In genomic region chr11:74949748-74950127, GRCh38 we compare ENCODE assay signal across 8 cellular contexts. TPM values are rescaled to one million over a fixed set of nuclear protein-coding genes. Genes with fewer than 3 reads are reported as not detected.
A peak's percentile ranks its signal among the peaks of the same experiment; 100 is the strongest.
DNase-seq lines count a peak whose midpoint lies in the region; ATAC-seq, FAIRE-seq and TF ChIP-seq lines count a peak whose summit lies in the region.

No MANE protein-coding gene starts in this region.

- intact Hi-C loops in right cardiac atrium (cut with DNase I) = no loop called here

- H3K36me3 Mint-ChIP-seq in WTC11 = peaks cover 11% of the 10 kb centered on the region; the same call in 1 of the 2 replicates

- 1% methylated on average over 6 of the region's 6 CpGs for WGBS in right cardiac atrium
- WGBS in small intestine, 3 donors = 0 to 1% (median 1%) methylated on average over 6 of the region's 6 CpGs

- peaks cover 0 to 3% of the 10 kb centered on the region in 2 donors for H3K36me3 ChIP-seq in small intestine (ENCODE audit: control insufficient read depth in 2 of 2, insufficient read depth in 2 of 2, low read length in 2 of 2)

- H3K9me3 Mint-ChIP-seq in WTC11 = no peaks in the 10 kb centered on the region

- no peak for ATAC-seq in WTC11
- no peak for ATAC-seq in right cardiac atrium
- ATAC-seq in GM19023 (IDR thresholded peaks at IDR 0.05; ENCODE audit: unreplicated experiment) = no peak
- ATAC-seq in HG02588 (IDR thresholded peaks at IDR 0.05; ENCODE audit: unreplicated experiment) = no peak

- POLR2A ChIA-PET in WTC11 (lab: Charles Lee) = interaction anchor here (2.0 kb wide), 1 partner anchor 39 kb away, joined by 8 read pairs; the partner anchor contains the start of gene NEU3

- peak overlapping the region; percentile 99 for H3K4me3 Mint-ChIP-seq in WTC11

- peak overlapping the region; percentile 98 for H3K27ac Mint-ChIP-seq in WTC11

- H3K4me1 ChIP-seq in right cardiac atrium (ENCODE audit: control insufficient read depth, insufficient read depth, low read length) (peaks cover 4% of the 10 kb centered on the region), small intestine (ENCODE audit: control insufficient read depth in 2 of 2, insufficient read depth in 1 of 2, low read depth in 1 of 2, low read length in 1 of 2) (peaks cover 9 to 14% of the 10 kb centered on the region in 2 donors)

- CTCF ChIA-PET in WTC11 (lab: Charles Lee) = interaction anchor here (1.6 kb wide), 1 partner anchor 20 kb away, joined by 7 read pairs; no protein-coding TSS in a partner anchor

- no peak for FAIRE-seq in small intestine (lab: Jason Lieb, UNC)

- H3K9me3 ChIP-seq in right cardiac atrium (ENCODE audit: control insufficient read depth, low read length) = no peaks in the 10 kb centered on the region
- H3K9me3 ChIP-seq in small intestine (ENCODE audit: control insufficient read depth, low read depth) = no peaks in the 10 kb centered on the region

- peaks cover 17% of the 10 kb centered on the region for H3K4me1 Mint-ChIP-seq in WTC11

- H3K4me3 ChIP-seq in right cardiac atrium (ENCODE audit: low read length) (peak overlapping the region; percentile 97), small intestine (ENCODE audit: low read depth in 1 of 2, low read length in 2 of 2) (peak overlapping the region; percentile 63 to 99)

- H3K27me3 ChIP-seq in right cardiac atrium (ENCODE audit: control insufficient read depth, insufficient read depth) = no peaks in the 10 kb centered on the region
- H3K27me3 ChIP-seq in small intestine (ENCODE audit: control insufficient read depth in 2 of 2, insufficient read depth in 2 of 2, low read length in 2 of 2) = no peaks in the 10 kb centered on the region

- TF ChIP-seq CTCF in WTC11 (IDR thresholded peaks at IDR 0.05) = no peak

- H3K27me3 Mint-ChIP-seq in WTC11 (ENCODE audit: low read depth) = no peaks in the 10 kb centered on the region

- H3K27ac ChIP-seq in right cardiac atrium (ENCODE audit: low read length) = peak overlapping the region; percentile 61
- peak overlapping the region in 1 of 2 donors; percentile 84 for H3K27ac ChIP-seq in small intestine (ENCODE audit: low read depth in 1 of 2, low read length in 1 of 2)

- DNase-seq in NCI-H146 (lab: John Stamatoyannopoulos, UW) = peak; percentile 9
- DNase-seq in NCI-H146 treated with DMSO at 0.1 percent for 48 hours (lab: John Stamatoyannopoulos, UW; ENCODE audit: unreplicated experiment) = no peak
- no peak for DNase-seq in WTC11 (ENCODE audit: low spot score)
- no peak for DNase-seq in right cardiac atrium
- peak; percentile 7 for DNase-seq in small intestine
- no peak for DNase-seq in activated gamma-delta T cell (lab: John Stamatoyannopoulos, UW)

TF ChIP-seq in WTC11, 78 proteins besides CTCF, POLR2A, EP300 and RAD21 (continues in another document):
- TF ChIP-seq ELF4 (CRISPR knock-in tag; IDR thresholded peaks at IDR 0.05; ENCODE audit: low read depth) = no peak
- TF ChIP-seq GABPB1 (CRISPR knock-in tag; IDR thresholded peaks at IDR 0.05) = no peak
- TF ChIP-seq RORB (CRISPR knock-in tag; IDR thresholded peaks at IDR 0.05) = no peak
- TF ChIP-seq, protein P1, sequence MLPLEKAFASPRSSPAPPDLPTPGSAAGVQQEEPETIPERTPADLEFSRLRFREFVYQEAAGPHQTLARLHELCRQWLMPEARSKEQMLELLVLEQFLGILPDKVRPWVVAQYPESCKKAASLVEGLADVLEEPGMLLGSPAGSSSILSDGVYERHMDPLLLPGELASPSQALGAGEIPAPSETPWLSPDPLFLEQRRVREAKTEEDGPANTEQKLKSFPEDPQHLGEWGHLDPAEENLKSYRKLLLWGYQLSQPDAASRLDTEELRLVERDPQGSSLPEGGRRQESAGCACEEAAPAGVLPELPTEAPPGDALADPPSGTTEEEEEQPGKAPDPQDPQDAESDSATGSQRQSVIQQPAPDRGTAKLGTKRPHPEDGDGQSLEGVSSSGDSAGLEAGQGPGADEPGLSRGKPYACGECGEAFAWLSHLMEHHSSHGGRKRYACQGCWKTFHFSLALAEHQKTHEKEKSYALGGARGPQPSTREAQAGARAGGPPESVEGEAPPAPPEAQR (CRISPR knock-in tag; IDR thresholded peaks at IDR 0.05) = no peak
- no peak for TF ChIP-seq KAT7 (CRISPR knock-in tag; IDR thresholded peaks at IDR 0.05; ENCODE audit: borderline replicate concordance)
- TF ChIP-seq NR1H2 (CRISPR knock-in tag; IDR thresholded peaks at IDR 0.05) = no peak
- TF ChIP-seq E2F4 (CRISPR knock-in tag; IDR thresholded peaks at IDR 0.05; ENCODE audit: borderline replicate concordance, low read depth) = no peak
- no peak for TF ChIP-seq ZNF512 (CRISPR knock-in tag; IDR thresholded peaks at IDR 0.05; ENCODE audit: borderline replicate concordance)
- no peak for TF ChIP-seq CBFB (CRISPR knock-in tag; IDR thresholded peaks at IDR 0.05; ENCODE audit: low read depth)
- TF ChIP-seq NR3C1 (CRISPR knock-in tag; conservative IDR thresholded peaks at IDR 0.05; ENCODE audit: low read depth) = no peak
- no peak for TF ChIP-seq OVOL2 (CRISPR knock-in tag; IDR thresholded peaks at IDR 0.05; ENCODE audit: borderline replicate concordance)
- TF ChIP-seq AR (CRISPR knock-in tag; IDR thresholded peaks at IDR 0.05) = no peak
- no peak for TF ChIP-seq JUN (CRISPR knock-in tag; IDR thresholded peaks at IDR 0.05)
- TF ChIP-seq NFYB (CRISPR knock-in tag; conservative IDR thresholded peaks at IDR 0.05; ENCODE audit: low read depth) = no peak
- TF ChIP-seq NR2C2 (CRISPR knock-in tag; IDR thresholded peaks at IDR 0.05) = no peak
- no peak for TF ChIP-seq ZNF232 (CRISPR knock-in tag; IDR thresholded peaks at IDR 0.05)

RNA-seq across cellular contexts. Expression of gene SPCS2, which starts 0.7 kb away (rescaled TPM):
- 116 to 132 TPM (median 116 TPM) in 3 replicates for total RNA-seq in WTC11 (2021)
- 100 to 1,000 TPM in 3 of 4 donors, 10 to 100 TPM in 1; 91.5 to 127 (median 118) TPM for total RNA-seq in right cardiac atrium
- 125 TPM for polyA plus RNA-seq in right cardiac atrium
- polyA plus RNA-seq in small intestine = 100 to 1,000 TPM in 1 of 3 donors, 10 to 100 TPM in 2; 37.3 to 152 (median 51.1) TPM

RNA-seq across cellular contexts. Expression of gene XRRA1, which starts 0.8 kb away (rescaled TPM):
- total RNA-seq in WTC11 (2021) (10.0 to 12.2 TPM (median 10.4 TPM) in 3 replicates), right cardiac atrium (10 to 100 TPM in 2 of 4 donors, 1 to 10 TPM in 2; 6.3 to 15.2 (median 11.3) TPM)
- polyA plus RNA-seq in right cardiac atrium (2.4 TPM), small intestine (1 to 10 TPM in 2 of 3 donors, under 1 TPM in 1; 0.27 to 7.9 (median 1.3) TPM)

RNA-seq across cellular contexts. Expression of gene NEU3, which starts 39.0 kb away (rescaled TPM):
- total RNA-seq in WTC11 (2021) (13.5 to 16.4 TPM (median 15.9 TPM) in 3 replicates), right cardiac atrium (1 to 10 TPM; 3.6 to 7.2 (median 4.9) TPM)
- polyA plus RNA-seq in right cardiac atrium (5.2 TPM), small intestine (1 to 10 TPM in 2 of 3 donors, under 1 TPM in 1; 0.89 to 4.3 (median 1.1) TPM)

Comparison
In these comparisons a context has a peak if more than half of its experiments do, and no peak if none do; other contexts are left out.
1. DNase-seq: peak in NCI-H146 (single experiment) and small intestine (single experiment); none in NCI-H146 treated with DMSO at 0.1 percent for 48 hours (single experiment), WTC11 (single experiment), right cardiac atrium (0 of 3) and activated gamma-delta T cell (single experiment).